ENCODE assay signal across 19 cellular contexts in the genomic region with DNA sequence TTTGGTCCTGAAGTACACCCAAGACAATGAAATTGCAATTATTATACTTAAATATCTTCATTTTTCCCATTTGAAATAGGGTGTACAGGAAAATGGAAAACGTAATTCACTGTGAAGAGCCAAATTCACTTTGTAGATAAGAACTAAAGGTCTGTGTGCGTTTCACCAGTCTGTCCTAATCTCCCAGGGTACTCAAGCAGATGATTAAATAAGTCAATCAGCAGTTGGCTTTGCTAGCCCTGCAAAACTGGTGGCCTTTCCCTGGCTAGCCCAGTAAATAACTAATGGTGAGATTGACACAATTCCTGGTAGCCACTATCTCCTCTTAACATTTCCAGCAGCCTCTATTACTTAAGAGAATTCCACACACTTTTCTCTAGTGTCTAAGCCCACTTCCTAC.
A peak's percentile ranks its signal among the peaks of the same experiment; 100 is the strongest.
DNase-seq lines count a peak whose midpoint lies in the region; ATAC-seq, FAIRE-seq and TF ChIP-seq lines count a peak whose summit lies in the region.
"Had no signal": no experiment of that assay in that cellular context is flagged by ENCODE, and none has a peak within 500 bp of the region (broad histone marks: within the 10 kb centered on the region; RNA-seq: fewer than 3 reads in every experiment).

No MANE protein-coding gene starts in this region.

- no peaks in the 10 kb centered on the region for H3K27me3 ChIP-seq in body of pancreas
- no peaks in the 10 kb centered on the region for H3K27me3 ChIP-seq in pancreas
- no peaks in the 10 kb centered on the region for H3K27me3 ChIP-seq in osteoblast (ENCODE audit: insufficient read depth, low read length)
- H3K27me3 ChIP-seq: BLaER1 had no signal

- H3K4me2 ChIP-seq in osteoblast (ENCODE audit: insufficient read depth, low read length): no peak overlapping the region
- H3K4me2 ChIP-seq: BLaER1 had no signal

- no peak overlapping the region for H2AFZ ChIP-seq in osteoblast (ENCODE audit: low read length)
- H2AFZ ChIP-seq: GM23248 had no signal

- H3K4me1 ChIP-seq in body of pancreas (peaks cover 15% of the 10 kb centered on the region), pancreas (peaks cover 0 to 14% (median 11%) of the 10 kb centered on the region in 3 donors), osteoblast (ENCODE audit: insufficient read depth, low read length) (no peaks in the 10 kb centered on the region)
- H3K4me1 ChIP-seq: BLaER1, Caco-2 had no signal

- no peaks in the 10 kb centered on the region for H3K79me2 ChIP-seq in osteoblast (ENCODE audit: insufficient read depth, low read length)

- H3K9me3 ChIP-seq in body of pancreas: no peaks in the 10 kb centered on the region
- no peaks in the 10 kb centered on the region for H3K9me3 ChIP-seq in pancreas
- no peaks in the 10 kb centered on the region for H3K9me3 ChIP-seq in osteoblast (ENCODE audit: low read depth, low read length)
- H3K9me3 ChIP-seq: Caco-2 had no signal

- H3K4me3 ChIP-seq in body of pancreas: no peak overlapping the region
- no peak overlapping the region for H3K4me3 ChIP-seq in pancreas
- no peak overlapping the region for H3K4me3 ChIP-seq in osteoblast (ENCODE audit: insufficient read depth, low read length)
- H3K4me3 ChIP-seq: BLaER1, GM23248 had no signal

- TF ChIP-seq CTCF in body of pancreas (IDR thresholded peaks at IDR 0.05) (no peak), pancreas (IDR thresholded peaks at IDR 0.05) (no peak), osteoblast (IDR thresholded peaks at IDR 0.05; ENCODE audit: extremely low read depth, low read depth, low read length) (no peak)

- peak; percentile 23 for DNase-seq in SK-N-DZ (ENCODE audit: low spot score)
- peak in 3 of 4 donors; percentile 18 to 41 (median 35) for DNase-seq in body of pancreas
- peak in 2 of 6 donors; percentile 16 to 28 for DNase-seq in pancreas
- DNase-seq in osteoblast (ENCODE audit: insufficient read length, low spot score, missing footprints): no peak
- DNase-seq in NCI-H1105 treated with DMSO at 0.1 percent for 48 hours (lab: John Stamatoyannopoulos, UW): no peak
- no peak for DNase-seq in ureter (ENCODE audit: low spot score)
- DNase-seq: Caco-2; CD4-positive, CD25-positive, alpha-beta regulatory T cell; CD8-positive, alpha-beta T cell; DMS153; DND-41; GM23248; H7; HCEC 1CT had no signal

- 25 to 26% methylated on average over 2 of the region's 2 CpGs for WGBS in body of pancreas, 2 donors
- WGBS in pancreas, 2 donors: 28 to 33% methylated on average over 2 of the region's 2 CpGs

- no peak for FAIRE-seq in pancreas (lab: Jason Lieb, UNC)
- FAIRE-seq: G401.6, GM12892, H1 had no signal

- H3K36me3 ChIP-seq in body of pancreas (replicated peaks in 1 of 2; ENCODE audit: insufficient read depth in 1 of 2, low read depth in 2 of 2) (no peaks in the 10 kb centered on the region), pancreas (no peaks in the 10 kb centered on the region), osteoblast (ENCODE audit: insufficient read depth, low read length) (no peaks in the 10 kb centered on the region)
- H3K36me3 ChIP-seq: BLaER1 had no signal

- intact Hi-C loops in body of pancreas (cut with DNase I): no loop called here
- intact Hi-C loops in pancreas (cut with DNase I): no loop called here

- TF ChIP-seq POLR2A in body of pancreas (IDR thresholded peaks at IDR 0.05): no peak

- peak overlapping the region in 3 of 4 donors; percentile 8 to 56 (median 40) for H3K27ac ChIP-seq in body of pancreas
- peak overlapping the region in 2 of 4 donors; percentile 14 to 41 for H3K27ac ChIP-seq in pancreas
- no peak overlapping the region for H3K27ac ChIP-seq in osteoblast (ENCODE audit: low read depth, low read length)
- H3K27ac ChIP-seq: BLaER1, C4-2B, GM23248 had no signal

- H4K20me1 ChIP-seq in osteoblast (ENCODE audit: insufficient read depth, low read length): no peaks in the 10 kb centered on the region
- H4K20me1 ChIP-seq: BLaER1 had no signal

- ATAC-seq in body of pancreas: peak; percentile 66
- peak; percentile 75 to 94 (median 91) for ATAC-seq in pancreas
- ATAC-seq: CD8-positive, alpha-beta T cell had no signal

Comparison
In these comparisons a context has a peak if more than half of its experiments do, and no peak if none do; other contexts are left out.
1. DNase-seq: peak in SK-N-DZ (single experiment) and body of pancreas (3 of 4); none in osteoblast (single experiment), NCI-H1105 treated with DMSO at 0.1 percent for 48 hours (single experiment) and ureter (single experiment).